Comparison of ENCODE assay signal across 9 cellular contexts in the genomic region with DNA sequence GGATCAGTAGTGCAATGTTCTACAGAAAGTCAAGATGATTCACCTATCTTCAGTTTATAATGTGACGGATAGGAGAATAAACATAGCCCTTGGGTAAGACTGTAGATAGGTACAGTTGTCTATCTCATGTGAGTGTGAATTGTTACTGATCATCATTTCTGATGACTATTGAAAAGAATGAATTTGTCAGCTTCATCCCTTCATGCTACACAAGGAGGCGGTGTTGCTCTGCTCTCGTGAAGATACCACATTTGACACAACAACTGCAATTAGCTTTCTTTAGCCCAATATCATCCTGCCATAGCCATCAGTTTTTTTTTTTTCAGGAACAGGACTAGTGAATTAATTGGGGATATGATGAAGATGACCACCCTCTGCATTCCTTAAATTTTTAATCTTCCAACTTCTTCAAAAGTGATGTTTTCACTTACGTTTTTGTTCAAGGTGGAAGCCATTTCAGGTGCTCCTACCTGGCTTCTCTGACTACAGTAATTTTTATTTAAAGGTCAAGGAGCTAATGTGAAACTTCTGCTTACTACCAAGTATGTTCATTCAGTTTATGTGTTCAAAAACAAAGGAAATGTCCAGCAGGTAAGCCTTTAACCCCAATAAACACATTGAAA.
A peak's percentile ranks its signal among the peaks of the same experiment; 100 is the strongest.
DNase-seq lines count a peak whose midpoint lies in the region; ATAC-seq, FAIRE-seq and TF ChIP-seq lines count a peak whose summit lies in the region.
"Had no signal": no experiment of that assay in that cellular context is flagged by ENCODE, and none has a peak within 500 bp of the region (broad histone marks: within the 10 kb centered on the region; RNA-seq: fewer than 3 reads in every experiment).

No MANE protein-coding gene starts in this region.

- no peak for DNase-seq in D721Med (ENCODE audit: insufficient read length, low spot score)
- DNase-seq in Jurkat, Clone E6-1 (ENCODE audit: low read depth, low spot score) = peak; percentile 4
- peak; percentile 66 to 82 for DNase-seq in lung microvascular endothelial cell (ENCODE audit: low read depth in 2 of 2)
- no peak for DNase-seq in left colon
- DNase-seq in activated CD8-positive, alpha-beta memory T cell treated with anti-CD3 and anti-CD28 coated beads, Interleukin-2, amount 50 U/mL, for 48 hours = no peak
- no peak for DNase-seq in NCI-H1105 treated with DMSO at 0.1 percent for 48 hours (lab: John Stamatoyannopoulos, UW)
- DNase-seq: stimulated activated naive CD8-positive, alpha-beta T cell treated with anti-CD3 and anti-CD28 coated beads, Interleukin-15, Interleukin-2, amounts not matched to agents 100 U/mL and 50 U/mL, for 24 hours had no signal

- peaks cover 0 to 3% (median under 1%) of the 10 kb centered on the region in 5 experiments for H3K9me3 Mint-ChIP-seq in brain

- H3K27me3 Mint-ChIP-seq in brain = no peaks in the 10 kb centered on the region

- H3K36me3 Mint-ChIP-seq in brain = no peaks in the 10 kb centered on the region

- FAIRE-seq in D721Med (lab: Jason Lieb, UNC) = no peak

- no peak overlapping the region for H3K4me3 Mint-ChIP-seq in brain

- ATAC-seq in left colon = no peak
- ATAC-seq in HG02973 (IDR thresholded peaks at IDR 0.05; ENCODE audit: unreplicated experiment) = no peak
- ATAC-seq: stimulated activated naive CD8-positive, alpha-beta T cell treated with anti-CD3 and anti-CD28 coated beads, Interleukin-15, Interleukin-2, amounts not matched to agents 100 U/mL and 50 U/mL, for 24 hours had no signal

- peak; percentile 21 for TF ChIP-seq CTCF in D721Med (IDR thresholded peaks at IDR 0.05; ENCODE audit: insufficient read depth, missing control alignments)
- TF ChIP-seq CTCF in brain (conservative IDR thresholded peaks at IDR 0.05) = peak; percentile 51 to 58

- H3K4me1 Mint-ChIP-seq in brain = no peaks in the 10 kb centered on the region

- H3K4me3 ChIP-seq in Jurkat, Clone E6-1 (ENCODE audit: low read length) = no peak overlapping the region

- H3K27ac Mint-ChIP-seq in brain = no peak overlapping the region

- intact Hi-C loops in left colon (cut with DNase I, micrococcal nuclease) = loop anchor here in 1 of 2 donors (10.0 kb wide), 1 partner anchor 962 kb away; no protein-coding TSS in a partner anchor

Comparison
In these comparisons a context has a peak if more than half of its experiments do, and no peak if none do; other contexts are left out.
1. DNase-seq: peak in Jurkat, Clone E6-1 (single experiment) and lung microvascular endothelial cell (2 of 2); none in D721Med (single experiment), left colon (0 of 2), activated CD8-positive, alpha-beta memory T cell treated with anti-CD3 and anti-CD28 coated beads, Interleukin-2, amount 50 U/mL, for 48 hours (single experiment) and NCI-H1105 treated with DMSO at 0.1 percent for 48 hours (single experiment).